In genomic region chr6:91130126-91130525, GRCh38 we compare ENCODE assay signal across 37 cellular contexts.
"Had no signal": no experiment of that assay in that cellular context is flagged by ENCODE, and none has a peak within 500 bp of the region (broad histone marks: within the 10 kb centered on the region; RNA-seq: fewer than 3 reads in every experiment).

No MANE protein-coding gene starts in this region.

- H3K4me1 Mint-ChIP-seq: activated naive CD4-positive, alpha-beta T cell treated with anti-CD3 and anti-CD28 coated beads, Interleukin-2, amount 10 ng/mL, durations not matched to agents 7 days and 5 days; activated naive CD4-positive, alpha-beta T cell treated with anti-CD3 and anti-CD28 coated beads, Interleukin-2, amount 50 U/mL, for 24 hours; activated naive CD8-positive, alpha-beta T cell treated with anti-CD3 and anti-CD28 coated beads for 36 hours; activated naive CD8-positive, alpha-beta T cell treated with anti-CD3 and anti-CD28 coated beads, Interleukin-2, amount 10 ng/mL, durations not matched to agents 7 days and 5 days; activated naive CD8-positive, alpha-beta T cell treated with anti-CD3 and anti-CD28 coated beads, Interleukin-2, amount 50 U/mL, for 24 hours; activated T-helper 17 cell treated with anti-CD3 and anti-CD28 coated beads, Interleukin-2, amount 50 U/mL, for 72 hours; brain; central memory CD8-positive, alpha-beta T cell had no signal

- H3K9me3 ChIP-seq: adrenal gland, ascending aorta, body of pancreas, breast epithelium had no signal

- H3K9me3 Mint-ChIP-seq: activated naive CD4-positive, alpha-beta T cell treated with anti-CD3 and anti-CD28 coated beads for 36 hours; activated naive CD4-positive, alpha-beta T cell treated with anti-CD3 and anti-CD28 coated beads, Interleukin-2, amount 10 ng/mL, durations not matched to agents 7 days and 5 days; activated naive CD4-positive, alpha-beta T cell treated with anti-CD3 and anti-CD28 coated beads, Interleukin-2, amount 50 U/mL, for 24 hours; activated naive CD4-positive, alpha-beta T cell treated with anti-CD3 and anti-CD28 coated beads, Interleukin-2, amount 50 U/mL, for 72 hours; activated naive CD8-positive, alpha-beta T cell treated with anti-CD3 and anti-CD28 coated beads for 36 hours; activated naive CD8-positive, alpha-beta T cell treated with anti-CD3 and anti-CD28 coated beads, Interleukin-2, amount 10 ng/mL, durations not matched to agents 7 days and 5 days; activated naive CD8-positive, alpha-beta T cell treated with anti-CD3 and anti-CD28 coated beads, Interleukin-2, amount 50 U/mL, for 24 hours; activated T-cell treated with anti-CD3 and anti-CD28 coated beads, Interleukin-2, amount 50 U/mL, for 24 hours; activated T-cell treated with anti-CD3 and anti-CD28 coated beads, Interleukin-2, amount 50 U/mL, for 72 hours; activated T-helper 1 cell treated with anti-CD3 and anti-CD28 coated beads, Interleukin-12 subunit alpha, Interleukin-12 subunit beta, Interleukin-2, Interleukin-4 antibody, amounts not matched to agents 30 ng/mL and 10 ng/mL and 1 ng/mL, durations not matched to agents 14 hours and 24 hours and 36 hours; activated T-helper 17 cell treated with anti-CD3 and anti-CD28 coated beads, Interleukin-2, amount 50 U/mL, for 72 hours; activated T-helper 2 cell treated with anti-CD3 and anti-CD28 coated beads, Interferon-gamma antibody, Interleukin-2, Interleukin-4, amounts not matched to agents 10 μg/mL and 5 μg/mL and 100 μg/mL, durations not matched to agents 14 hours and 24 hours and 36 hours had no signal

- DNase-seq: activated effector memory CD4-positive, alpha-beta T cell treated with anti-CD3 and anti-CD28 coated beads, Interleukin-2, amount 50 U/mL, for 16 hours; activated effector memory CD4-positive, alpha-beta T cell treated with Interleukin-2 at 50 U/mL for 16 hours; activated gamma-delta T cell; activated gamma-delta T cell treated with Interleukin-2 at 50 U/mL for 16 hours; activated naive CD4-positive, alpha-beta T cell; activated naive CD4-positive, alpha-beta T cell treated with anti-CD3 and anti-CD28 coated beads for 36 hours; activated naive CD4-positive, alpha-beta T cell treated with anti-CD3 and anti-CD28 coated beads, Interleukin-2, amount 10 ng/mL, durations not matched to agents 7 days and 5 days; activated naive CD4-positive, alpha-beta T cell treated with anti-CD3 and anti-CD28 coated beads, Interleukin-2, amount 50 U/mL, for 16 hours; activated naive CD4-positive, alpha-beta T cell treated with Interleukin-2 at 50 U/mL for 16 hours; activated naive CD8-positive, alpha-beta T cell treated with anti-CD3 and anti-CD28 coated beads for 36 hours; activated naive CD8-positive, alpha-beta T cell treated with anti-CD3 and anti-CD28 coated beads, Interleukin-2, amount 10 ng/mL, durations not matched to agents 7 days and 5 days; activated naive CD8-positive, alpha-beta T cell treated with anti-CD3 and anti-CD28 coated beads, Interleukin-2, amount 50 U/mL, for 24 hours; activated T-cell treated with anti-CD3 and anti-CD28 coated beads for 4 hours; activated T-cell treated with anti-CD3 and anti-CD28 coated beads, Interleukin-2, amount 50 U/mL, for 1 hour; activated T-cell treated with anti-CD3 and anti-CD28 coated beads, Interleukin-2, amount 50 U/mL, for 24 hours; activated T-cell treated with anti-CD3 and anti-CD28 coated beads, Interleukin-2, amount 50 U/mL, for 4 hours; activated T-cell treated with anti-CD3 and anti-CD28 coated beads, Interleukin-2, amount 50 U/mL, for 48 hours; activated T-cell treated with anti-CD3 and anti-CD28 coated beads, Interleukin-2, amount 50 U/mL, for 72 hours; adrenal gland; amniotic stem cell; amygdala; anterior cingulate cortex; aorta; body of pancreas; brain microvascular endothelial cell; central memory CD4-positive, alpha-beta T cell had no signal

- H3K36me3 Mint-ChIP-seq: activated naive CD4-positive, alpha-beta T cell treated with anti-CD3 and anti-CD28 coated beads, Interleukin-2, amount 10 ng/mL, durations not matched to agents 7 days and 5 days; activated naive CD4-positive, alpha-beta T cell treated with anti-CD3 and anti-CD28 coated beads, Interleukin-2, amount 50 U/mL, for 24 hours; activated naive CD4-positive, alpha-beta T cell treated with anti-CD3 and anti-CD28 coated beads, Interleukin-2, amount 50 U/mL, for 72 hours; activated naive CD8-positive, alpha-beta T cell; activated naive CD8-positive, alpha-beta T cell treated with anti-CD3 and anti-CD28 coated beads for 36 hours; activated naive CD8-positive, alpha-beta T cell treated with anti-CD3 and anti-CD28 coated beads, Interleukin-2, amount 10 ng/mL, durations not matched to agents 7 days and 5 days; brain had no signal

- H3K4me1 ChIP-seq: adrenal gland, ascending aorta, body of pancreas, breast epithelium had no signal

- H3K27me3 Mint-ChIP-seq: activated naive CD4-positive, alpha-beta T cell treated with anti-CD3 and anti-CD28 coated beads, Interleukin-2, amount 10 ng/mL, durations not matched to agents 7 days and 5 days; activated naive CD8-positive, alpha-beta T cell; activated naive CD8-positive, alpha-beta T cell treated with anti-CD3 and anti-CD28 coated beads for 36 hours; activated naive CD8-positive, alpha-beta T cell treated with anti-CD3 and anti-CD28 coated beads, Interleukin-2, amount 50 U/mL, for 24 hours; activated T-cell treated with anti-CD3 and anti-CD28 coated beads, Interleukin-2, amount 50 U/mL, for 24 hours; activated T-helper 17 cell treated with anti-CD3 and anti-CD28 coated beads, Interleukin-2, amount 50 U/mL, for 72 hours; central memory CD8-positive, alpha-beta T cell had no signal

- H3K27ac ChIP-seq: adrenal gland, ascending aorta, body of pancreas, brain microvascular endothelial cell, breast epithelium, cardiac muscle cell had no signal

- H3K36me3 ChIP-seq: adrenal gland, ascending aorta, brain microvascular endothelial cell, breast epithelium, cardiac muscle cell had no signal

- H3K27me3 ChIP-seq: adrenal gland, ascending aorta, body of pancreas, brain microvascular endothelial cell, breast epithelium, cardiac muscle cell had no signal

- H3K27ac Mint-ChIP-seq: activated naive CD4-positive, alpha-beta T cell treated with anti-CD3 and anti-CD28 coated beads for 36 hours; activated naive CD4-positive, alpha-beta T cell treated with anti-CD3 and anti-CD28 coated beads, Interleukin-2, amount 10 ng/mL, durations not matched to agents 7 days and 5 days; activated naive CD4-positive, alpha-beta T cell treated with anti-CD3 and anti-CD28 coated beads, Interleukin-2, amount 50 U/mL, for 24 hours; activated naive CD4-positive, alpha-beta T cell treated with anti-CD3 and anti-CD28 coated beads, Interleukin-2, amount 50 U/mL, for 72 hours; activated naive CD8-positive, alpha-beta T cell; activated naive CD8-positive, alpha-beta T cell treated with anti-CD3 and anti-CD28 coated beads for 36 hours; activated naive CD8-positive, alpha-beta T cell treated with anti-CD3 and anti-CD28 coated beads, Interleukin-2, amount 10 ng/mL, durations not matched to agents 7 days and 5 days; activated naive CD8-positive, alpha-beta T cell treated with anti-CD3 and anti-CD28 coated beads, Interleukin-2, amount 50 U/mL, for 24 hours; activated T-cell treated with anti-CD3 and anti-CD28 coated beads, Interleukin-2, amount 50 U/mL, for 24 hours; activated T-cell treated with anti-CD3 and anti-CD28 coated beads, Interleukin-2, amount 50 U/mL, for 72 hours; activated T-helper 1 cell treated with anti-CD3 and anti-CD28 coated beads, Interleukin-12 subunit alpha, Interleukin-12 subunit beta, Interleukin-2, Interleukin-4 antibody, amounts not matched to agents 30 ng/mL and 10 ng/mL and 1 ng/mL, durations not matched to agents 14 hours and 24 hours and 36 hours; activated T-helper 17 cell treated with anti-CD3 and anti-CD28 coated beads, Interleukin-2, amount 50 U/mL, for 72 hours; activated T-helper 2 cell treated with anti-CD3 and anti-CD28 coated beads, Interferon-gamma antibody, Interleukin-2, Interleukin-4, amounts not matched to agents 10 μg/mL and 5 μg/mL and 100 μg/mL, durations not matched to agents 14 hours and 24 hours and 36 hours had no signal

- H3K4me3 Mint-ChIP-seq: activated naive CD4-positive, alpha-beta T cell treated with anti-CD3 and anti-CD28 coated beads for 36 hours; activated naive CD4-positive, alpha-beta T cell treated with anti-CD3 and anti-CD28 coated beads, Interleukin-2, amount 10 ng/mL, durations not matched to agents 7 days and 5 days; activated naive CD4-positive, alpha-beta T cell treated with anti-CD3 and anti-CD28 coated beads, Interleukin-2, amount 50 U/mL, for 24 hours; activated naive CD8-positive, alpha-beta T cell; activated naive CD8-positive, alpha-beta T cell treated with anti-CD3 and anti-CD28 coated beads for 36 hours; activated naive CD8-positive, alpha-beta T cell treated with anti-CD3 and anti-CD28 coated beads, Interleukin-2, amount 10 ng/mL, durations not matched to agents 7 days and 5 days; activated naive CD8-positive, alpha-beta T cell treated with anti-CD3 and anti-CD28 coated beads, Interleukin-2, amount 50 U/mL, for 24 hours; activated T-cell treated with anti-CD3 and anti-CD28 coated beads, Interleukin-2, amount 50 U/mL, for 24 hours; activated T-cell treated with anti-CD3 and anti-CD28 coated beads, Interleukin-2, amount 50 U/mL, for 4 hours; activated T-cell treated with anti-CD3 and anti-CD28 coated beads, Interleukin-2, amount 50 U/mL, for 72 hours; activated T-helper 1 cell treated with anti-CD3 and anti-CD28 coated beads, Interleukin-12 subunit alpha, Interleukin-12 subunit beta, Interleukin-2, Interleukin-4 antibody, amounts not matched to agents 30 ng/mL and 10 ng/mL and 1 ng/mL, durations not matched to agents 14 hours and 24 hours and 36 hours; activated T-helper 17 cell treated with anti-CD3 and anti-CD28 coated beads, Interleukin-2, amount 50 U/mL, for 72 hours; brain; central memory CD8-positive, alpha-beta T cell had no signal

- H3K4me3 ChIP-seq: adrenal gland, ascending aorta, body of pancreas, breast epithelium, cardiac muscle cell had no signal

- ATAC-seq: activated naive CD4-positive, alpha-beta T cell treated with anti-CD3 and anti-CD28 coated beads, Interleukin-2, amount 50 U/mL, for 72 hours; activated naive CD8-positive, alpha-beta T cell treated with anti-CD3 and anti-CD28 coated beads, Interleukin-2, amount 50 U/mL, for 24 hours; activated T-cell treated with anti-CD3 and anti-CD28 coated beads, Interleukin-2, amount 50 U/mL, for 4 hours; activated T-cell treated with anti-CD3 and anti-CD28 coated beads, Interleukin-2, amount 50 U/mL, for 72 hours; activated T-helper 17 cell treated with anti-CD3 and anti-CD28 coated beads, Interleukin-2, amount 50 U/mL, for 72 hours; body of pancreas had no signal
